ENCODE assay signal across 1 cellular context in genomic region chr11:4094348-4095291, GRCh38.
TF ChIP-seq lines count a peak whose summit lies in the region.

Gene RRM1 (plus strand): TSS chr11:4094799. CDS start chr11:4095013, 214 bp downstream.

TF ChIP-seq in HEK293, 187 proteins besides CTCF, POLR2A, EP300 and RAD21 (continued from another document):
- TF ChIP-seq ZNF518A (tag by site-specific recombination; conservative IDR thresholded peaks at IDR 0.05; ENCODE audit: low read depth) = no peak
- peak; percentile 69 for TF ChIP-seq SP2 (tag by site-specific recombination; IDR thresholded peaks at IDR 0.05)
- TF ChIP-seq SP7 (tag by site-specific recombination; IDR thresholded peaks at IDR 0.05) = peak; percentile 75; the same call in 1 of the 2 replicates
- TF ChIP-seq ZNF24 (tag by site-specific recombination; IDR thresholded peaks at IDR 0.05) = peak; percentile 79; the same call in 1 of the 2 replicates
- TF ChIP-seq ZNF792 (tag by site-specific recombination; IDR thresholded peaks at IDR 0.05) = no peak
- no peak for TF ChIP-seq KLF9 (tag by site-specific recombination; IDR thresholded peaks at IDR 0.05; ENCODE audit: low read depth)
- no peak for TF ChIP-seq ZNF362 (tag by site-specific recombination; IDR thresholded peaks at IDR 0.05)
- peak; percentile 85 for TF ChIP-seq ATF2 (tag by site-specific recombination; IDR thresholded peaks at IDR 0.05; ENCODE audit: low read depth)
- TF ChIP-seq, protein P1, sequence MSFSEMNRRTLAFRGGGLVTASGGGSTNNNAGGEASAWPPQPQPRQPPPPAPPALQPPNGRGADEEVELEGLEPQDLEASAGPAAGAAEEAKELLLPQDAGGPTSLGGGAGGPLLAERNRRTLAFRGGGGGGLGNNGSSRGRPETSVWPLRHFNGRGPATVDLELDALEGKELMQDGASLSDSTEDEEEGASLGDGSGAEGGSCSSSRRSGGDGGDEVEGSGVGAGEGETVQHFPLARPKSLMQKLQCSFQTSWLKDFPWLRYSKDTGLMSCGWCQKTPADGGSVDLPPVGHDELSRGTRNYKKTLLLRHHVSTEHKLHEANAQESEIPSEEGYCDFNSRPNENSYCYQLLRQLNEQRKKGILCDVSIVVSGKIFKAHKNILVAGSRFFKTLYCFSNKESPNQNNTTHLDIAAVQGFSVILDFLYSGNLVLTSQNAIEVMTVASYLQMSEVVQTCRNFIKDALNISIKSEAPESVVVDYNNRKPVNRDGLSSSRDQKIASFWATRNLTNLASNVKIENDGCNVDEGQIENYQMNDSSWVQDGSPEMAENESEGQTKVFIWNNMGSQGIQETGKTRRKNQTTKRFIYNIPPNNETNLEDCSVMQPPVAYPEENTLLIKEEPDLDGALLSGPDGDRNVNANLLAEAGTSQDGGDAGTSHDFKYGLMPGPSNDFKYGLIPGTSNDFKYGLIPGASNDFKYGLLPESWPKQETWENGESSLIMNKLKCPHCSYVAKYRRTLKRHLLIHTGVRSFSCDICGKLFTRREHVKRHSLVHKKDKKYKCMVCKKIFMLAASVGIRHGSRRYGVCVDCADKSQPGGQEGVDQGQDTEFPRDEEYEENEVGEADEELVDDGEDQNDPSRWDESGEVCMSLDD (tag by site-specific recombination; IDR thresholded peaks at IDR 0.05) = peak; percentile 58; the same call in 1 of the 2 replicates
- peak; percentile 67 for TF ChIP-seq PATZ1 (tag by site-specific recombination; IDR thresholded peaks at IDR 0.05)
- peak; percentile 99 for TF ChIP-seq ZNF629 (tag by site-specific recombination; IDR thresholded peaks at IDR 0.05)
- TF ChIP-seq ZBTB17 (tag by site-specific recombination; IDR thresholded peaks at IDR 0.05) = peak; percentile 96
- TF ChIP-seq ZBTB20 (tag by site-specific recombination; IDR thresholded peaks at IDR 0.05) = peak; percentile 95
- peak; percentile 25; the same call in 1 of the 2 replicates for TF ChIP-seq IKZF3 (tag by site-specific recombination; IDR thresholded peaks at IDR 0.05)
- TF ChIP-seq, protein P2, sequence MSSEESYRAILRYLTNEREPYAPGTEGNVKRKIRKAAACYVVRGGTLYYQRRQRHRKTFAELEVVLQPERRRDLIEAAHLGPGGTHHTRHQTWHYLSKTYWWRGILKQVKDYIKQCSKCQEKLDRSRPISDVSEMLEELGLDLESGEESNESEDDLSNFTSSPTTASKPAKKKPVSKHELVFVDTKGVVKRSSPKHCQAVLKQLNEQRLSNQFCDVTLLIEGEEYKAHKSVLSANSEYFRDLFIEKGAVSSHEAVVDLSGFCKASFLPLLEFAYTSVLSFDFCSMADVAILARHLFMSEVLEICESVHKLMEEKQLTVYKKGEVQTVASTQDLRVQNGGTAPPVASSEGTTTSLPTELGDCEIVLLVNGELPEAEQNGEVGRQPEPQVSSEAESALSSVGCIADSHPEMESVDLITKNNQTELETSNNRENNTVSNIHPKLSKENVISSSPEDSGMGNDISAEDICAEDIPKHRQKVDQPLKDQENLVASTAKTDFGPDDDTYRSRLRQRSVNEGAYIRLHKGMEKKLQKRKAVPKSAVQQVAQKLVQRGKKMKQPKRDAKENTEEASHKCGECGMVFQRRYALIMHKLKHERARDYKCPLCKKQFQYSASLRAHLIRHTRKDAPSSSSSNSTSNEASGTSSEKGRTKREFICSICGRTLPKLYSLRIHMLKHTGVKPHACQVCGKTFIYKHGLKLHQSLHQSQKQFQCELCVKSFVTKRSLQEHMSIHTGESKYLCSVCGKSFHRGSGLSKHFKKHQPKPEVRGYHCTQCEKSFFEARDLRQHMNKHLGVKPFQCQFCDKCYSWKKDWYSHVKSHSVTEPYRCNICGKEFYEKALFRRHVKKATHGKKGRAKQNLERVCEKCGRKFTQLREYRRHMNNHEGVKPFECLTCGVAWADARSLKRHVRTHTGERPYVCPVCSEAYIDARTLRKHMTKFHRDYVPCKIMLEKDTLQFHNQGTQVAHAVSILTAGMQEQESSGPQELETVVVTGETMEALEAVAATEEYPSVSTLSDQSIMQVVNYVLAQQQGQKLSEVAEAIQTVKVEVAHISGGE (tag by site-specific recombination; conservative IDR thresholded peaks at IDR 0.05; ENCODE audit: low read depth) = peak; percentile 39
- peak; percentile 95 for TF ChIP-seq KLF8 (tag by site-specific recombination; IDR thresholded peaks at IDR 0.05)
- TF ChIP-seq YY2 (tag by site-specific recombination; IDR thresholded peaks at IDR 0.05) = peak; percentile 88
- TF ChIP-seq MZF1 (tag by site-specific recombination; IDR thresholded peaks at IDR 0.05; ENCODE audit: borderline replicate concordance) = peak; percentile 89
- TF ChIP-seq BCL6B (tag by site-specific recombination; IDR thresholded peaks at IDR 0.05) = peak; percentile 51; the same call in 1 of the 2 replicates
- 0 out of 2 replicates have a peak, but pooled peaks have one; percentile 45 for TF ChIP-seq ZFP37 (tag by site-specific recombination; IDR thresholded peaks at IDR 0.05)
